In the genomic region with DNA sequence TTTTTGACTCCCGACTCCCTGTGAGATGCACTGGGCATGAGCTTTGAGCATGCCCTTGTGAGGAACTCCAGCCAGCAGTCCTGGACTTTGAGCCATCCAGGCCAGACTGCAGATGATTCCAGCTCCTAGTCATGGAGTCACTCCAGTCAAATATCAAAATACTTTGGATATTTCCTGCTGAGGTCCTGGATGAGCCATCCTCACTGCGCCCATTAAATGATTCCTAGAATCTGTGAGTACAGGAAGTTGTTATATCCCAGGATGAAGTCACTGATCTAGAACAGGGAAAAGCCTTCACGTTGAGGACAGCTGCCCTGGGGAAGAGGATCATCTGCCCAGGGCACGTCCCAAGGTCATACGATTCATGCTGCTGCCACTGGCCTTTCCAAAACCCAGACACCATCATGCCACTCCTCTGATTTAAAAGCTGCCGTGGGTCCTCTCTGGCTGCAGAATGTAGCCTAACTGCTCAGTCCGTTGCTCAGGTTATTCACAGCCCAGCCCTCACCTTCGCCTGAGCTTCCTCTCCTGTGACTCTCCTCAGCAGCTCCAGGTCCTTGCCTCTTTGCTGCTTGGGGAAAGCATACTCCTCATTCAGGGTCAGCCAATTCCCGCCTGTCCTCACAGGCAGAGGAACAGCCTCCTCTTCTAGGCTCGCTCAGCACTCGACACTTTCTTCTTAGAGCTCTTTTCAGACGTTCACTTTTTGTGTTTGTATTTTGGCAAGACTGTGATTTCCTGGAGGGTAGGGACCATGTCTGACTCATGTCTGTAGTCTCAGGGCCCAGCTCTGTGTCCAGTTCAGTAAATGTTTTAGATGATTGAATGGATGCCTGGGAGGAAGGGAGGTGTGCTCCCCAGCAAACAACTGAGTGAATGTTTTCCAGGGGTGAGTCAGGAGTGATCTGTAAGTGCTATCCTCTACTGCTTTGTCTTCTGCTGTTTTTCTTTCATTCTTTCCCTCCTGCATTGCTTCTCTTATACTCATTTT, we compare ENCODE assay signal across 1 cellular context.
TF ChIP-seq lines count a peak whose summit lies in the region.

No MANE protein-coding gene starts in this region.

TF ChIP-seq in HepG2, 621 proteins besides CTCF, POLR2A, EP300 and RAD21 (continued from another document):
- TF ChIP-seq, protein P1, sequence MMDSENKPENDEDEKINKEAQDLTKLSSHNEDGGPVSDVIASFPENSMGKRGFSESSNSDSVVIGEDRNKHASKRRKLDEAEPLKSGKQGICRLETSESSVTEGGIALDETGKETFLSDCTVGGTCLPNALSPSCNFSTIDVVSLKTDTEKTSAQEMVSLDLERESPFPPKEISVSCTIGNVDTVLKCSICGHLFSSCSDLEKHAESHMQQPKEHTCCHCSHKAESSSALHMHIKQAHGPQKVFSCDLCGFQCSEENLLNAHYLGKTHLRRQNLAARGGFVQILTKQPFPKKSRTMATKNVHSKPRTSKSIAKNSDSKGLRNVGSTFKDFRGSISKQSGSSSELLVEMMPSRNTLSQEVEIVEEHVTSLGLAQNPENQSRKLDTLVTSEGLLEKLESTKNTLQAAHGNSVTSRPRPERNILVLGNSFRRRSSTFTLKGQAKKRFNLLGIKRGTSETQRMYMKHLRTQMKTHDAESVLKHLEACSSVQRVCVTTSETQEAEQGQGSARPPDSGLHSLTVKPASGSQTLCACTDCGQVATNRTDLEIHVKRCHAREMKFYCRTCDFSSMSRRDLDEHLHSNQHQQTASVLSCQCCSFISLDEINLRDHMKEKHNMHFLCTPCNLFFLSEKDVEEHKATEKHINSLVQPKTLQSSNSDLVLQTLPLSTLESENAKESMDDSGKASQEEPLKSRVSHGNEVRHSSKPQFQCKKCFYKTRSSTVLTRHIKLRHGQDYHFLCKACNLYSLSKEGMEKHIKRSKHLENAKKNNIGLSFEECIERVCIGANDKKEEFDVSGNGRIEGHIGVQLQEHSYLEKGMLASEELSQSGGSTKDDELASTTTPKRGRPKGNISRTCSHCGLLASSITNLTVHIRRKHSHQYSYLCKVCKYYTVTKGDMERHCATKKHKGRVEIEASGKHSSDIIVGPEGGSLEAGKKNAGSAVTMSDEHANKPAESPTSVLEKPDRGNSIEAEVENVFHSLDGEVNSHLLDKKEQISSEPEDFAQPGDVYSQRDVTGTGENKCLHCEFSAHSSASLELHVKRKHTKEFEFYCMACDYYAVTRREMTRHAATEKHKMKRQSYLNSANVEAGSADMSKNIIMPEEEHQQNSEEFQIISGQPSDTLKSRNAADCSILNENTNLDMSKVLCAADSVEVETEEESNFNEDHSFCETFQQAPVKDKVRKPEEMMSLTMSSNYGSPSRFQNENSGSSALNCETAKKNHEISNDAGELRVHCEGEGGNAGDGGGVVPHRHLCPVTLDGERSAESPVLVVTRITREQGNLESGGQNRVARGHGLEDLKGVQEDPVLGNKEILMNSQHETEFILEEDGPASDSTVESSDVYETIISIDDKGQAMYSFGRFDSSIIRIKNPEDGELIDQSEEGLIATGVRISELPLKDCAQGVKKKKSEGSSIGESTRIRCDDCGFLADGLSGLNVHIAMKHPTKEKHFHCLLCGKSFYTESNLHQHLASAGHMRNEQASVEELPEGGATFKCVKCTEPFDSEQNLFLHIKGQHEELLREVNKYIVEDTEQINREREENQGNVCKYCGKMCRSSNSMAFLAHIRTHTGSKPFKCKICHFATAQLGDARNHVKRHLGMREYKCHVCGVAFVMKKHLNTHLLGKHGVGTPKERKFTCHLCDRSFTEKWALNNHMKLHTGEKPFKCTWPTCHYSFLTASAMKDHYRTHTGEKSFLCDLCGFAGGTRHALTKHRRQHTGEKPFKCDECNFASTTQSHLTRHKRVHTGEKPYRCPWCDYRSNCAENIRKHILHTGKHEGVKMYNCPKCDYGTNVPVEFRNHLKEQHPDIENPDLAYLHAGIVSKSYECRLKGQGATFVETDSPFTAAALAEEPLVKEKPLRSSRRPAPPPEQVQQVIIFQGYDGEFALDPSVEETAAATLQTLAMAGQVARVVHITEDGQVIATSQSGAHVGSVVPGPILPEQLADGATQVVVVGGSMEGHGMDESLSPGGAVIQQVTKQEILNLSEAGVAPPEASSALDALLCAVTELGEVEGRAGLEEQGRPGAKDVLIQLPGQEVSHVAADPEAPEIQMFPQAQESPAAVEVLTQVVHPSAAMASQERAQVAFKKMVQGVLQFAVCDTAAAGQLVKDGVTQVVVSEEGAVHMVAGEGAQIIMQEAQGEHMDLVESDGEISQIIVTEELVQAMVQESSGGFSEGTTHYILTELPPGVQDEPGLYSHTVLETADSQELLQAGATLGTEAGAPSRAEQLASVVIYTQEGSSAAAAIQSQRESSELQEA (CRISPR knock-in tag; IDR thresholded peaks at IDR 0.05; ENCODE audit: not compliant biosample characterization): no peak
- TF ChIP-seq ZGPAT (CRISPR knock-in tag; IDR thresholded peaks at IDR 0.05) (no peak), ZNF782 (CRISPR knock-in tag; IDR thresholded peaks at IDR 0.05; ENCODE audit: borderline replicate concordance) (no peak), NR2F2 (IDR thresholded peaks at IDR 0.05; ENCODE audit: borderline replicate concordance, low read depth) (no peak), NFIB (CRISPR knock-in tag; IDR thresholded peaks at IDR 0.05; ENCODE audit: borderline replicate concordance) (no peak), TBX3 (IDR thresholded peaks at IDR 0.05; ENCODE audit: borderline replicate concordance) (no peak), E2F1 (CRISPR knock-in tag; IDR thresholded peaks at IDR 0.05) (no peak), ZNF589 (CRISPR knock-in tag; conservative IDR thresholded peaks at IDR 0.05) (no peak), ZNF30 (CRISPR knock-in tag; IDR thresholded peaks at IDR 0.05) (no peak), KLF12 (CRISPR knock-in tag; IDR thresholded peaks at IDR 0.05; ENCODE audit: borderline replicate concordance) (no peak), ARHGAP35 (CRISPR knock-in tag; IDR thresholded peaks at IDR 0.05; ENCODE audit: borderline replicate concordance) (no peak), SP2 (CRISPR knock-in tag; IDR thresholded peaks at IDR 0.05) (no peak), SALL1 (CRISPR knock-in tag; IDR thresholded peaks at IDR 0.05) (no peak), SIN3A (IDR thresholded peaks at IDR 0.05; ENCODE audit: borderline replicate concordance, low read depth, low read length) (no peak)
- TF ChIP-seq, protein P2, sequence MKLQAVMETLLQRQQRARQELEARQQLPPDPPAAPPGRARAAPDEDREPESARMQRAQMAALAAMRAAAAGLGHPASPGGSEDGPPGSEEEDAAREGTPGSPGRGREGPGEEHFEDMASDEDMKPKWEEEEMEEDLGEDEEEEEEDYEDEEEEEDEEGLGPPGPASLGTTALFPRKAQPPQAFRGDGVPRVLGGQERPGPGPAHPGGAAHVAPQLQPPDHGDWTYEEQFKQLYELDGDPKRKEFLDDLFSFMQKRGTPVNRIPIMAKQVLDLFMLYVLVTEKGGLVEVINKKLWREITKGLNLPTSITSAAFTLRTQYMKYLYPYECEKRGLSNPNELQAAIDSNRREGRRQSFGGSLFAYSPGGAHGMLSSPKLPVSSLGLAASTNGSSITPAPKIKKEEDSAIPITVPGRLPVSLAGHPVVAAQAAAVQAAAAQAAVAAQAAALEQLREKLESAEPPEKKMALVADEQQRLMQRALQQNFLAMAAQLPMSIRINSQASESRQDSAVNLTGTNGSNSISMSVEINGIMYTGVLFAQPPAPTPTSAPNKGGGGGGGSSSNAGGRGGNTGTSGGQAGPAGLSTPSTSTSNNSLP (IDR thresholded peaks at IDR 0.05; ENCODE audit: low read depth, low read length): no peak
